In genomic region chr4:69999420-69999819, GRCh38 we compare ENCODE assay signal across 30 cellular contexts. TPM values are rescaled to one million over a fixed set of nuclear protein-coding genes. Genes with fewer than 3 reads are reported as not detected.
A peak's percentile ranks its signal among the peaks of the same experiment; 100 is the strongest.
DNase-seq lines count a peak whose midpoint lies in the region; ATAC-seq and TF ChIP-seq lines count a peak whose summit lies in the region.
"Had no signal": no experiment of that assay in that cellular context is flagged by ENCODE, and none has a peak within 500 bp of the region (broad histone marks: within the 10 kb centered on the region; RNA-seq: fewer than 3 reads in every experiment).

No MANE protein-coding gene starts in this region.

- peak; percentile 58 for ATAC-seq in GM19455 (IDR thresholded peaks at IDR 0.05; ENCODE audit: unreplicated experiment)
- ATAC-seq in HG03565 (IDR thresholded peaks at IDR 0.05; ENCODE audit: unreplicated experiment) = peak; percentile 49
- peak; percentile 40 for ATAC-seq in stimulated activated effector memory CD8-positive, alpha-beta T cell treated with anti-CD3 and anti-CD28 coated beads, Interleukin-12 subunit alpha, Interleukin-12 subunit beta, amount 100 ng/mL, for 72 hours

- no peak overlapping the region for H3K27ac Mint-ChIP-seq in stimulated activated effector memory CD8-positive, alpha-beta T cell treated with anti-CD3 and anti-CD28 coated beads, Interleukin-12 subunit alpha, Interleukin-12 subunit beta, amount 100 ng/mL, for 72 hours
- H3K27ac Mint-ChIP-seq: activated T-cell treated with anti-CD3 and anti-CD28 coated beads, Interleukin-2, amount 50 U/mL, for 24 hours; endodermal cell; IgD-negative memory B cell had no signal

- no peaks in the 10 kb centered on the region for H3K4me1 Mint-ChIP-seq in stimulated activated effector memory CD8-positive, alpha-beta T cell treated with anti-CD3 and anti-CD28 coated beads, Interleukin-12 subunit alpha, Interleukin-12 subunit beta, amount 100 ng/mL, for 72 hours
- H3K4me1 Mint-ChIP-seq: IgD-negative memory B cell had no signal

- H3K4me3 Mint-ChIP-seq in stimulated activated effector memory CD8-positive, alpha-beta T cell treated with anti-CD3 and anti-CD28 coated beads, Interleukin-12 subunit alpha, Interleukin-12 subunit beta, amount 100 ng/mL, for 72 hours = no peak overlapping the region
- H3K4me3 Mint-ChIP-seq: activated T-cell treated with anti-CD3 and anti-CD28 coated beads, Interleukin-2, amount 50 U/mL, for 24 hours; endodermal cell; IgD-negative memory B cell had no signal

- H3K36me3 Mint-ChIP-seq in stimulated activated effector memory CD8-positive, alpha-beta T cell treated with anti-CD3 and anti-CD28 coated beads, Interleukin-12 subunit alpha, Interleukin-12 subunit beta, amount 100 ng/mL, for 72 hours = no peaks in the 10 kb centered on the region
- H3K36me3 Mint-ChIP-seq: IgD-negative memory B cell had no signal

- H3K9me3 Mint-ChIP-seq in stimulated activated effector memory CD8-positive, alpha-beta T cell treated with anti-CD3 and anti-CD28 coated beads, Interleukin-12 subunit alpha, Interleukin-12 subunit beta, amount 100 ng/mL, for 72 hours = peaks cover 4% of the 10 kb centered on the region
- H3K9me3 Mint-ChIP-seq: activated T-cell treated with anti-CD3 and anti-CD28 coated beads, Interleukin-2, amount 50 U/mL, for 24 hours; endodermal cell had no signal

- TF ChIP-seq CTCF in cardiac fibroblast (IDR thresholded peaks at IDR 0.05; ENCODE audit: low read depth, low read length) = no peak

- no peak overlapping the region for H3K4me3 ChIP-seq in cardiac fibroblast (replicated peaks in 1 of 2; ENCODE audit: low read depth in 2 of 2, low read length in 2 of 2)
- H3K4me3 ChIP-seq: lung, spleen, stomach, upper lobe of left lung had no signal

- peak; percentile 1 to 13 for DNase-seq in cardiac fibroblast (ENCODE audit: low read depth in 2 of 2)
- no peak for DNase-seq in stimulated activated effector memory CD8-positive, alpha-beta T cell treated with anti-CD3 and anti-CD28 coated beads, Interleukin-12 subunit alpha, Interleukin-12 subunit beta, amount 100 ng/mL, for 72 hours (ENCODE audit: low spot score in 2 of 2)
- no peak for DNase-seq in effector CD4-positive, alpha-beta T cell
- DNase-seq in dedifferentiated amniotic fluid mesenchymal stem cell (ENCODE audit: extremely low spot score) = no peak
- no peak for DNase-seq in mesenteric fat pad (ENCODE audit: low spot score)
- DNase-seq: activated CD4-positive, alpha-beta T cell treated with anti-CD3 and anti-CD28 coated beads for 1 hour; activated naive CD4-positive, alpha-beta T cell treated with Interleukin-2 at 50 U/mL for 16 hours; activated T-cell treated with anti-CD3 and anti-CD28 coated beads, Interleukin-2, amount 50 U/mL, for 24 hours; anterior cingulate cortex; DND-41; endodermal cell; foreskin fibroblast; H7; hippocampal formation; NCI-H1436 treated with DMSO at 0.1 percent for 48 hours; NCI-H2171 treated with DMSO at 0.1 percent for 48 hours; NCI-H748 treated with DMSO at 0.1 percent for 48 hours; SIG-M5; spleen; stimulated activated CD4-positive, alpha-beta T cell treated with anti-CD3 and anti-CD28 coated beads, Interleukin-4, amount 100 ng/mL, for 4 hours; stomach; upper lobe of left lung had no signal

RNA-seq across cellular contexts. Expression of gene STATH, which starts 3.7 kb away (rescaled TPM):
- not detected for total RNA-seq in mesenteric fat pad
- total RNA-seq: chondrocyte, endodermal cell, H7, lung, M059J, myocyte, OCI-LY7, spleen, stomach, upper lobe of left lung had no signal

RNA-seq across cellular contexts. Expression of gene HTN3, which starts 28.8 kb away (rescaled TPM):
- not detected for total RNA-seq in mesenteric fat pad
- total RNA-seq: chondrocyte, endodermal cell, H7, lung, M059J, myocyte, OCI-LY7, spleen, stomach, upper lobe of left lung had no signal

RNA-seq across cellular contexts. Expression of gene CSN2, which starts 33.9 kb away (rescaled TPM):
- not detected for total RNA-seq in mesenteric fat pad
- total RNA-seq: chondrocyte, endodermal cell, H7, lung, M059J, myocyte, OCI-LY7, spleen, stomach, upper lobe of left lung had no signal

RNA-seq across cellular contexts. Expression of gene HTN1, which starts 50.8 kb away (rescaled TPM):
- total RNA-seq in mesenteric fat pad = not detected
- total RNA-seq: chondrocyte, endodermal cell, H7, lung, M059J, myocyte, OCI-LY7, spleen, stomach, upper lobe of left lung had no signal

Comparison
In these comparisons a context has a peak if more than half of its experiments do, and no peak if none do; other contexts are left out.
1. DNase-seq: peak in cardiac fibroblast (2 of 2); none in stimulated activated effector memory CD8-positive, alpha-beta T cell treated with anti-CD3 and anti-CD28 coated beads, Interleukin-12 subunit alpha, Interleukin-12 subunit beta, amount 100 ng/mL, for 72 hours (0 of 2), effector CD4-positive, alpha-beta T cell (single experiment), dedifferentiated amniotic fluid mesenchymal stem cell (single experiment) and mesenteric fat pad (single experiment).
2. Peak in every context shown above with its lines, with median percentiles within 50 percentile points of each other: ATAC-seq.